ENCODE assay signal across 13 cellular contexts in genomic region chr5:79107020-79107796, GRCh38. TPM values are rescaled to one million over a fixed set of nuclear protein-coding genes. Genes with fewer than 3 reads are reported as not detected.
A peak's percentile ranks its signal among the peaks of the same experiment; 100 is the strongest.
DNase-seq lines count a peak whose midpoint lies in the region; ATAC-seq and TF ChIP-seq lines count a peak whose summit lies in the region.
"Had no signal": no experiment of that assay in that cellular context is flagged by ENCODE, and none has a peak within 500 bp of the region (broad histone marks: within the 10 kb centered on the region; RNA-seq: fewer than 3 reads in every experiment).

No MANE protein-coding gene starts in this region.

- H3F3A ChIP-seq in PC-3 (ENCODE audit: low read length, unreplicated experiment), result no peaks in the 10 kb centered on the region

- H3K4me3 ChIP-seq in PC-3 (ENCODE audit: low read length) (no peak overlapping the region), fibroblast of villous mesenchyme (ENCODE audit: low read depth, low read length) (no peak overlapping the region)
- H3K4me3 ChIP-seq in CD8-positive, alpha-beta T cell (ENCODE audit: low read depth, low read length), result no peak overlapping the region

- H3K79me2 ChIP-seq in PC-3 (ENCODE audit: low read length), result no peaks in the 10 kb centered on the region

- peaks cover 38% of the 10 kb centered on the region for H3K27me3 Mint-ChIP-seq in CD8-positive, alpha-beta T cell (ENCODE audit: low read depth)

- intact Hi-C loops in PC-3 (cut with micrococcal nuclease), result no loop called here
- intact Hi-C loops in CD8-positive, alpha-beta T cell (cut with DNase I, micrococcal nuclease), result no loop called here

- POLR2A ChIA-PET in PC-3 (lab: Charles Lee; ENCODE audit: unreplicated experiment), result no interaction called here
- POLR2A ChIA-PET in CD8-positive, alpha-beta T cell (lab: Charles Lee), result no interaction called here

- H3K27ac ChIP-seq in PC-3 (ENCODE audit: low read length), result no peak overlapping the region
- no peak overlapping the region for H3K27ac ChIP-seq in CD8-positive, alpha-beta T cell (ENCODE audit: low read depth, low read length)

- no peak overlapping the region for H3K4me3 Mint-ChIP-seq in CD8-positive, alpha-beta T cell
- H3K4me3 Mint-ChIP-seq: T-cell had no signal

- CTCF ChIA-PET in PC-3 (lab: Charles Lee), result interaction anchor here (0.7 to 1.1 kb wide), 3 partner anchors 26 to 86 kb away, joined by 3 to 4 read pairs (median 3); no protein-coding TSS in a partner anchor
- CTCF ChIA-PET in CD8-positive, alpha-beta T cell (lab: Charles Lee), result interaction anchor here (1.0 to 2.9 kb wide), 3 partner anchors 25 to 126 kb away, joined by 4 to 13 read pairs (median 4); no protein-coding TSS in a partner anchor

- H3K4me2 ChIP-seq in PC-3 (ENCODE audit: low read length), result no peak overlapping the region

- peaks cover 2% of the 10 kb centered on the region for H3K4me1 Mint-ChIP-seq in CD8-positive, alpha-beta T cell (ENCODE audit: low read depth)

- no peaks in the 10 kb centered on the region for H3K9me3 Mint-ChIP-seq in CD8-positive, alpha-beta T cell
- H3K9me3 Mint-ChIP-seq: T-cell had no signal

- H4K20me1 ChIP-seq in PC-3 (ENCODE audit: low read length), result no peaks in the 10 kb centered on the region

- H3K9me3 ChIP-seq in PC-3 (ENCODE audit: low read length), result no peaks in the 10 kb centered on the region
- no peaks in the 10 kb centered on the region for H3K9me3 ChIP-seq in CD8-positive, alpha-beta T cell (ENCODE audit: low read length)

- TF ChIP-seq POLR2A in erythroblast (IDR thresholded peaks at IDR 0.05; ENCODE audit: low read length), result no peak

- no peaks in the 10 kb centered on the region for H3K9me2 ChIP-seq in PC-3 (replicated peaks; ENCODE audit: low read length)

- no peaks in the 10 kb centered on the region for H3K4me1 ChIP-seq in PC-3 (ENCODE audit: insufficient read depth, low read length)
- H3K4me1 ChIP-seq in CD8-positive, alpha-beta T cell (ENCODE audit: insufficient read depth, low read length), result no peaks in the 10 kb centered on the region

- H3K9ac ChIP-seq in PC-3 (ENCODE audit: low read length), result no peak overlapping the region

- H2AFZ ChIP-seq in PC-3 (ENCODE audit: low read length), result no peak overlapping the region

- no peak overlapping the region for H3K27ac Mint-ChIP-seq in CD8-positive, alpha-beta T cell
- H3K27ac Mint-ChIP-seq: T-cell had no signal

- H3K36me3 Mint-ChIP-seq in CD8-positive, alpha-beta T cell, result no peaks in the 10 kb centered on the region
- H3K36me3 Mint-ChIP-seq: T-cell had no signal

- DNase-seq in SIG-M5 treated with dmso at 0.1 percent for 504 hours (lab: John Stamatoyannopoulos, UW; ENCODE audit: unreplicated experiment) (peak; percentile 57), SIG-M5 (lab: John Stamatoyannopoulos, UW) (no peak), PC-3 (peak; percentile 23), fibroblast of villous mesenchyme (ENCODE audit: low read depth) (peak; percentile 58), stromal cell of bone marrow (ENCODE audit: low read depth) (peak; percentile 52), erythroblast (lab: John Stamatoyannopoulos, UW) (no peak), GM03348 (ENCODE audit: low spot score) (no peak)
- no peak for DNase-seq in CD8-positive, alpha-beta T cell
- DNase-seq: 8988T; activated CD8-positive, alpha-beta memory T cell treated with anti-CD3 and anti-CD28 coated beads for 24 hours; hypothalamus; NCI-H524; T-cell had no signal

- ATAC-seq in PC-3, result peak; percentile 53; the same call in 1 of the 2 replicates
- no peak for ATAC-seq in CD8-positive, alpha-beta T cell
- ATAC-seq: T-cell had no signal

- no peaks in the 10 kb centered on the region for H3K36me3 ChIP-seq in PC-3 (ENCODE audit: low read depth, low read length)
- H3K36me3 ChIP-seq in CD8-positive, alpha-beta T cell (ENCODE audit: insufficient read depth, low read length), result no peaks in the 10 kb centered on the region

- no peaks in the 10 kb centered on the region for H3K27me3 ChIP-seq in PC-3 (ENCODE audit: low read length)
- no peaks in the 10 kb centered on the region for H3K27me3 ChIP-seq in CD8-positive, alpha-beta T cell (ENCODE audit: insufficient read depth, low read length)

- BruUV-seq in PC-3 (replicated peaks; lab: Mats Ljungman, UMichigan), result no TSS peak

- TF ChIP-seq CTCF in PC-3 (conservative IDR thresholded peaks at IDR 0.05; ENCODE audit: low read depth, low read length) (no peak), fibroblast of villous mesenchyme (IDR thresholded peaks at IDR 0.05; ENCODE audit: insufficient read depth, low read depth, low read length) (no peak)
- no peak for TF ChIP-seq CTCF in CD8-positive, alpha-beta T cell (IDR thresholded peaks at IDR 0.05)

RNA-seq across cellular contexts. Expression of gene BHMT, which starts 4.4 kb away (rescaled TPM):
- total RNA-seq in PC-3 (2014; rRNA removed), result not detected in 2 replicates
- under 0.01 and 0.86 TPM in 2 replicates for total RNA-seq in fibroblast of villous mesenchyme
- not detected for total RNA-seq in CD8-positive, alpha-beta T cell

RNA-seq across cellular contexts. Expression of gene BHMT2, which starts 37.6 kb away (rescaled TPM):
- not detected in 2 replicates for total RNA-seq in PC-3 (2014; rRNA removed)
- total RNA-seq in fibroblast of villous mesenchyme, result 21.3 and 34.5 TPM in 2 replicates
- not detected for total RNA-seq in CD8-positive, alpha-beta T cell

RNA-seq across cellular contexts. Expression of gene DMGDH, which starts 37.7 kb away (rescaled TPM):
- total RNA-seq in PC-3 (2014; rRNA removed) (0.35 TPM in 1 of 2 replicates, not detected in the other), fibroblast of villous mesenchyme (4.5 and 6.9 TPM in 2 replicates)
- total RNA-seq in CD8-positive, alpha-beta T cell, result under 1 TPM in 1 of 2 experiments, not detected in 1; 0.90 TPM

Comparison
In these comparisons a context has a peak if more than half of its experiments do, and no peak if none do; other contexts are left out.
1. DNase-seq: peak in SIG-M5 treated with dmso at 0.1 percent for 504 hours (single experiment), PC-3 (single experiment), fibroblast of villous mesenchyme (single experiment) and stromal cell of bone marrow (single experiment); none in SIG-M5 (single experiment), erythroblast (0 of 2), CD8-positive, alpha-beta T cell (0 of 7) and GM03348 (single experiment).
2. RNA of gene BHMT2, which starts 37.6 kb away (total RNA-seq): 21.3 to 34.5 TPM in fibroblast of villous mesenchyme; not detected in PC-3 and not detected in CD8-positive, alpha-beta T cell; every median in the first group is over 10 times any median in the second.